In the genomic region with DNA sequence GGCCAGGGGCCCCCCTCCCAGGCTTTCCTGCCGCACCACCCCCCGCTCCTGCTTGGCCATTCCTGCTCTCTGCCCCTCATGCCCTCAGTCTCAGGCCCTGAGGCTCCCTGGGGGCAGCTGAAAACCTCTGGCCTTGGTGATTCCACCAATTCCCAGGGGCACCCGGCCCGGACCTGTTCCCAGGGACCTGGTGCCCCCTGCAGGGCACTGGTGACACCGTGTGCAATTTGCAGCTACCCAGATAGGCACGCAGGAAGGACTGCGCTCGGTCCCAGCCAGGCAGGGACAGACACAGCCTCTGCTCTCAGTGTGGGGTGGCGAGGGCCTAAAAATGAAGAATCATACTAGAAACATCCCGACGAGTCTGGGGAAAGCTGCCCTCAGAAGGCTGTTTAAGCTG, we compare ENCODE assay signal across 9 cellular contexts. TPM values are rescaled to one million over a fixed set of nuclear protein-coding genes. Genes with fewer than 3 reads are reported as not detected.
A peak's percentile ranks its signal among the peaks of the same experiment; 100 is the strongest.
DNase-seq lines count a peak whose midpoint lies in the region; ATAC-seq, FAIRE-seq and TF ChIP-seq lines count a peak whose summit lies in the region.
"Had no signal": no experiment of that assay in that cellular context is flagged by ENCODE, and none has a peak within 500 bp of the region (broad histone marks: within the 10 kb centered on the region; RNA-seq: fewer than 3 reads in every experiment).

No MANE protein-coding gene starts in this region.

- no peak overlapping the region for H2BK120ac ChIP-seq in mesenchymal stem cell (ENCODE audit: low read depth, low read length)

- H3K4me1 Mint-ChIP-seq in activated naive CD4-positive, alpha-beta T cell treated with anti-CD3 and anti-CD28 coated beads, Interleukin-2, amount 10 ng/mL, durations not matched to agents 7 days and 5 days = peaks cover 6% of the 10 kb centered on the region

- CTCF ChIA-PET in activated naive CD4-positive, alpha-beta T cell treated with anti-CD3 and anti-CD28 coated beads, Interleukin-2, amount 10 ng/mL, durations not matched to agents 7 days and 5 days (lab: Charles Lee) = interaction anchor here (1.3 to 2.2 kb wide), 3 partner anchors 31 to 351 kb away, joined by 3 to 7 read pairs (median 4); no protein-coding TSS in a partner anchor

- no peak overlapping the region for H2BK12ac ChIP-seq in mesenchymal stem cell (ENCODE audit: low read length in 2 of 2)

- H3K36me3 ChIP-seq in bronchial epithelial cell (ENCODE audit: control insufficient read depth, insufficient read depth, low read length) = no peaks in the 10 kb centered on the region
- no peaks in the 10 kb centered on the region for H3K36me3 ChIP-seq in mesenchymal stem cell (ENCODE audit: control insufficient read depth in 1 of 2, insufficient read depth in 2 of 2, low read depth in 1 of 2, low read length in 2 of 2)

- DNase-seq in activated naive CD4-positive, alpha-beta T cell treated with anti-CD3 and anti-CD28 coated beads, Interleukin-2, amount 10 ng/mL, durations not matched to agents 7 days and 5 days = peak; percentile 33
- no peak for DNase-seq in activated naive CD4-positive, alpha-beta T cell (lab: John Stamatoyannopoulos, UW)
- DNase-seq in NCI-H146 treated with DMSO at 0.1 percent for 48 hours (lab: John Stamatoyannopoulos, UW; ENCODE audit: unreplicated experiment) = peak; percentile 4
- peak; percentile 17 for DNase-seq in bronchial epithelial cell (ENCODE audit: low read depth)
- DNase-seq in mesenchymal stem cell = peak; percentile 51
- no peak for DNase-seq in occipital lobe (lab: John Stamatoyannopoulos, UW)

- no peak overlapping the region for H2AK5ac ChIP-seq in mesenchymal stem cell (ENCODE audit: low read length, severe bottlenecking)

- no peak overlapping the region for H3K18ac ChIP-seq in mesenchymal stem cell (ENCODE audit: low read depth in 1 of 2, low read length in 2 of 2)

- H2BK15ac ChIP-seq in mesenchymal stem cell (ENCODE audit: low read depth, poor library complexity, severe bottlenecking) = no peak overlapping the region

- no peaks in the 10 kb centered on the region for H3K9me3 ChIP-seq in mesenchymal stem cell (ENCODE audit: control insufficient read depth, low read length)

- peak; percentile 54 for TF ChIP-seq CTCF in bronchial epithelial cell (IDR thresholded peaks at IDR 0.05; ENCODE audit: insufficient read depth, low read length, severe bottlenecking)

- no peak overlapping the region for H3K4me2 ChIP-seq in mesenchymal stem cell (ENCODE audit: low read length, poor library complexity, severe bottlenecking)

- H3K27ac ChIP-seq in mesenchymal stem cell (ENCODE audit: low read length, poor library complexity, severe bottlenecking) = no peak overlapping the region

- no peak overlapping the region for H3K23ac ChIP-seq in mesenchymal stem cell (ENCODE audit: low read length in 2 of 2)

- no peaks in the 10 kb centered on the region for H3K9me3 Mint-ChIP-seq in activated naive CD4-positive, alpha-beta T cell treated with anti-CD3 and anti-CD28 coated beads, Interleukin-2, amount 10 ng/mL, durations not matched to agents 7 days and 5 days
- H3K9me3 Mint-ChIP-seq: dendritic cell treated with granulocyte-macrophage colony-stimulating factor and Interleukin-4, amounts not matched to agents 40 ng/mL and 50 ng/mL, for 4 days had no signal

- H2BK5ac ChIP-seq in mesenchymal stem cell (ENCODE audit: low read depth, low read length, poor library complexity, severe bottlenecking) = no peak overlapping the region

- H3K27ac Mint-ChIP-seq in activated naive CD4-positive, alpha-beta T cell treated with anti-CD3 and anti-CD28 coated beads, Interleukin-2, amount 10 ng/mL, durations not matched to agents 7 days and 5 days = no peak overlapping the region
- H3K27ac Mint-ChIP-seq: dendritic cell treated with granulocyte-macrophage colony-stimulating factor and Interleukin-4, amounts not matched to agents 40 ng/mL and 50 ng/mL, for 4 days had no signal

- no peak overlapping the region for H2AFZ ChIP-seq in mesenchymal stem cell (ENCODE audit: low read depth, low read length)

- no peak overlapping the region for H3K9ac ChIP-seq in mesenchymal stem cell (ENCODE audit: low read length)

- H3K27me3 ChIP-seq in bronchial epithelial cell (ENCODE audit: control insufficient read depth, insufficient read depth, low read length) (peaks cover 2% of the 10 kb centered on the region), mesenchymal stem cell (ENCODE audit: control insufficient read depth in 1 of 2, insufficient read depth in 1 of 2, low read length in 2 of 2) (peaks cover 61 to 87% of the 10 kb centered on the region in 2 experiments)

- H3K27me3 Mint-ChIP-seq in activated naive CD4-positive, alpha-beta T cell treated with anti-CD3 and anti-CD28 coated beads, Interleukin-2, amount 10 ng/mL, durations not matched to agents 7 days and 5 days = peaks cover 25% of the 10 kb centered on the region

- no peak overlapping the region for H3K4me3 Mint-ChIP-seq in activated naive CD4-positive, alpha-beta T cell treated with anti-CD3 and anti-CD28 coated beads, Interleukin-2, amount 10 ng/mL, durations not matched to agents 7 days and 5 days
- H3K4me3 Mint-ChIP-seq: dendritic cell treated with granulocyte-macrophage colony-stimulating factor and Interleukin-4, amounts not matched to agents 40 ng/mL and 50 ng/mL, for 4 days had no signal

- no peaks in the 10 kb centered on the region for H3K79me1 ChIP-seq in mesenchymal stem cell (replicated peaks; ENCODE audit: low read length, poor library complexity, severe bottlenecking)

- ATAC-seq in HG03342 (IDR thresholded peaks at IDR 0.05; ENCODE audit: unreplicated experiment) (no peak), GM18505 (IDR thresholded peaks at IDR 0.05; ENCODE audit: unreplicated experiment) (no peak)

- H3K4me1 ChIP-seq in mesenchymal stem cell (ENCODE audit: control insufficient read depth, insufficient read depth, low read depth, low read length) = no peaks in the 10 kb centered on the region

- no peaks in the 10 kb centered on the region for H3K36me3 Mint-ChIP-seq in activated naive CD4-positive, alpha-beta T cell treated with anti-CD3 and anti-CD28 coated beads, Interleukin-2, amount 10 ng/mL, durations not matched to agents 7 days and 5 days

- H3K4me3 ChIP-seq in bronchial epithelial cell (ENCODE audit: low read depth, low read length) (no peak overlapping the region), mesenchymal stem cell (ENCODE audit: insufficient read depth in 1 of 2, low read depth in 1 of 2, low read length in 2 of 2) (no peak overlapping the region)

- H3K14ac ChIP-seq in mesenchymal stem cell (ENCODE audit: low read length in 2 of 2) = no peak overlapping the region

- FAIRE-seq in bronchial epithelial cell (lab: Jason Lieb, UNC) = no peak

- no peak overlapping the region for H4K8ac ChIP-seq in mesenchymal stem cell (ENCODE audit: low read length)

- no peak overlapping the region for H4K91ac ChIP-seq in mesenchymal stem cell (ENCODE audit: low read length)

- 43% methylated on average over 11 of the region's 11 CpGs for WGBS in mesenchymal stem cell

- TF ChIP-seq POLR2A in GM18505 (IDR thresholded peaks at IDR 0.05; ENCODE audit: borderline replicate concordance, extremely low read depth, insufficient read depth, insufficient read length) = no peak

- no peak overlapping the region for H3K4ac ChIP-seq in mesenchymal stem cell (ENCODE audit: low read depth in 1 of 2, low read length in 2 of 2)

RNA-seq across cellular contexts. Expression of a gene that starts 13.4 kb away (rescaled TPM):
- total RNA-seq in bronchial epithelial cell (not detected in 2 replicates), occipital lobe (0.62 TPM)
- 3.7 TPM for polyA plus RNA-seq in mesenchymal stem cell (2013, experiment 1 of 2)
- polyA plus RNA-seq in mesenchymal stem cell (2013, experiment 2 of 2) = 4.0 TPM

Comparison
In these comparisons a context has a peak if more than half of its experiments do, and no peak if none do; other contexts are left out.
1. DNase-seq: peak in activated naive CD4-positive, alpha-beta T cell treated with anti-CD3 and anti-CD28 coated beads, Interleukin-2, amount 10 ng/mL, durations not matched to agents 7 days and 5 days (single experiment), NCI-H146 treated with DMSO at 0.1 percent for 48 hours (single experiment), bronchial epithelial cell (single experiment) and mesenchymal stem cell (single experiment); none in activated naive CD4-positive, alpha-beta T cell (0 of 4) and occipital lobe (single experiment).